Comparison of ENCODE assay signal across 21 cellular contexts in genomic region chr20:51125095-51125494, GRCh38.
"Had no signal": no experiment of that assay in that cellular context is flagged by ENCODE, and none has a peak within 500 bp of the region (broad histone marks: within the 10 kb centered on the region; RNA-seq: fewer than 3 reads in every experiment).

No MANE protein-coding gene starts in this region.

- ATAC-seq: esophagus mucosa; left lung; naive thymus-derived CD8-positive, alpha-beta T cell; right lobe of liver; stimulated activated naive CD8-positive, alpha-beta T cell treated with anti-CD3 and anti-CD28 coated beads, Interleukin-15, amount 100 ng/mL, for 72 hours had no signal

- H3K27me3 ChIP-seq: pancreas, right lobe of liver, transverse colon had no signal

- H3K4me1 ChIP-seq: left lung, pancreas, right lobe of liver, suprapubic skin had no signal

- H3K27ac ChIP-seq: dorsolateral prefrontal cortex, left lung, pancreas, right lobe of liver, suprapubic skin had no signal

- DNase-seq: dorsolateral prefrontal cortex; effector CD4-positive, alpha-beta T cell; foreskin melanocyte; kidney; left lung; mesenchymal stem cell; midbrain; naive thymus-derived CD8-positive, alpha-beta T cell; nephron progenitor cell; pancreas; right lobe of liver; stimulated activated CD4-positive, alpha-beta T cell treated with anti-CD3 and anti-CD28 coated beads, Interleukin-12 subunit alpha, Interleukin-12 subunit beta, amount 100 ng/mL, for 4 hours; stimulated activated CD4-positive, alpha-beta T cell treated with anti-CD3 and anti-CD28 coated beads, Interleukin-1b, Interleukin-23, amount 100 ng/mL, for 48 hours; stimulated activated CD4-positive, alpha-beta T cell treated with anti-CD3 and anti-CD28 coated beads, Interleukin-4, amount 100 ng/mL, for 1 hour; stimulated activated CD8-positive, alpha-beta memory T cell treated with anti-CD3 and anti-CD28 coated beads, Interleukin-4, amount 100 ng/mL, for 48 hours; stimulated activated naive CD4-positive, alpha-beta T cell; stimulated activated naive CD8-positive, alpha-beta T cell treated with anti-CD3 and anti-CD28 coated beads, Interleukin-15, amount 100 ng/mL, for 72 hours; transverse colon had no signal

- H3K36me3 ChIP-seq: left lung, pancreas, right lobe of liver, suprapubic skin, transverse colon had no signal

- H3K9me3 ChIP-seq: left lung, pancreas, right lobe of liver, suprapubic skin, transverse colon had no signal

- H3K4me3 ChIP-seq: dorsolateral prefrontal cortex, left lung, pancreas, right lobe of liver, smooth muscle cell, suprapubic skin, transverse colon had no signal
